Comparison of ENCODE assay signal across 8 cellular contexts in the genomic region with DNA sequence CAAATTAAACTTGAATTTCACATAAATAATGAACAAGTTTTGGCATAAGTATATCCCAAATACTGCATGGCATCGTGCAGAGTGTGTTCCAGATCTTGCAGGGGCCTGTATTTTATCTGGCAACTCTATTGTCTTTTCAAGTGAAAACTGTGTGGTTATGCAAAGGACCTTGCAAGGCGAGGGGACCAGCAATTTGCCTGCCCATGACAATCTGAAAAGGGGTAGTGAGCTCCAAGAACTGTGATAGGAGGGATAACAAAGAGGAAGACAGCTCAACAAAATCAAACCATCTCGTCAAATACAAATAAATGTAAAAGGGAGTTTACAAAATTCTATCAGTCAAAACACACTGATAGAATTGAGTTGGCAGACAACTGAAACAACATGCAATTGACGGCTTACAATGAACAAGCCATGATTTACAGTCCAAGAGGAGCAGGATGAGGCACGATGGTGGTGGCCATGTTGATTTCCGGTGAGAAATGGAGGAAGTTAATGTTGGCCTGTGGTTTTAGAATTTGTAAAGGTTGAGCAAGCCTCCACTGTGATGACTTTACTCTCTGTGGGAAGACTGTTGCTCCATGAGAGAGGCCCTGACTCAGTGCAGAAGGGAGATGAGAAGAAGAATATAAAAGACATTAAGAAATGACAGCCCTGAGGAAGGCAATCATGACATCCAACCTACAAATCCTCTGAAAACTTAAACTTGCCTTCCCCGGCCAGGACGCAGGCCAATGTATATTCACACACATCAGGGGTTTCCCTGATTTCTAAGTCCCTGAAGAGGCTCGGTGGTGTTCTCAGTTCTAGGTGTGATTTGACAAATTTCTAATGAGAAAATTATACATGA.
DNase-seq lines count a peak whose midpoint lies in the region; ATAC-seq, FAIRE-seq and TF ChIP-seq lines count a peak whose summit lies in the region.

No MANE protein-coding gene starts in this region.

- FAIRE-seq in RCC 7860 (lab: Jason Lieb, UNC) = peak; percentile 69
- FAIRE-seq in bronchial epithelial cell (lab: Jason Lieb, UNC) = no peak

- H3K27me3 ChIP-seq in bronchial epithelial cell (ENCODE audit: control insufficient read depth, insufficient read depth, low read length) = no peaks in the 10 kb centered on the region

- H3K4me3 ChIP-seq in bronchial epithelial cell (ENCODE audit: low read depth, low read length) = no peak overlapping the region

- ATAC-seq in GM18858 (IDR thresholded peaks at IDR 0.05; ENCODE audit: unreplicated experiment) = peak; percentile 61
- ATAC-seq in HG02973 (IDR thresholded peaks at IDR 0.05; ENCODE audit: unreplicated experiment) = peak; percentile 78

- no peak for TF ChIP-seq CTCF in bronchial epithelial cell (IDR thresholded peaks at IDR 0.05; ENCODE audit: insufficient read depth, low read length, severe bottlenecking)

- no peaks in the 10 kb centered on the region for H3K36me3 ChIP-seq in bronchial epithelial cell (ENCODE audit: control insufficient read depth, insufficient read depth, low read length)

- DNase-seq in A172 (ENCODE audit: low spot score) = peak; percentile 65
- DNase-seq in RCC 7860 (ENCODE audit: low spot score) = peak; percentile 81
- DNase-seq in bronchial epithelial cell (ENCODE audit: low read depth) = peak; percentile 90
- peak; percentile 55 for DNase-seq in pons (ENCODE audit: low spot score)
- no peak for DNase-seq in D341Med (ENCODE audit: low spot score)
- no peak for DNase-seq in hippocampal formation (lab: John Stamatoyannopoulos, UW)

Comparison
In these comparisons a context has a peak if more than half of its experiments do, and no peak if none do; other contexts are left out.
1. DNase-seq: peak in A172 (single experiment), RCC 7860 (single experiment), bronchial epithelial cell (single experiment) and pons (single experiment); none in D341Med (single experiment) and hippocampal formation (0 of 2).